8 cellular contexts compared by ENCODE assay signal in genomic region chr10:27153855-27154198, GRCh38. TPM values are rescaled to one million over a fixed set of nuclear protein-coding genes. Genes with fewer than 3 reads are reported as not detected.
DNase-seq lines count a peak whose midpoint lies in the region; ATAC-seq lines count a peak whose summit lies in the region.

No MANE protein-coding gene starts in this region.

- no peaks in the 10 kb centered on the region for H3K9me3 ChIP-seq in HUES48 (ENCODE audit: control insufficient read depth, insufficient read depth, low read length)
- no peaks in the 10 kb centered on the region for H3K9me3 ChIP-seq in iPS-18c (ENCODE audit: control insufficient read depth, insufficient read depth, low read length)
- no peaks in the 10 kb centered on the region for H3K9me3 ChIP-seq in skeletal muscle tissue (ENCODE audit: control insufficient read depth in 3 of 3, low read length in 3 of 3)

- H3K4me3 ChIP-seq in HUES48 (ENCODE audit: low read depth, low read length), result peak overlapping the region; percentile 100
- peak overlapping the region; percentile 67 for H3K4me3 ChIP-seq in iPS-18c (ENCODE audit: insufficient read depth, low read depth, low read length)
- H3K4me3 ChIP-seq in skeletal muscle tissue (ENCODE audit: low read length in 3 of 3), result peak overlapping the region; percentile 92 to 100 (median 99)

- peaks cover 24% of the 10 kb centered on the region for H3K36me3 ChIP-seq in HUES48 (ENCODE audit: control insufficient read depth, insufficient read depth, low read length)
- H3K36me3 ChIP-seq in skeletal muscle tissue (ENCODE audit: control insufficient read depth in 3 of 3, insufficient read depth in 3 of 3, low read length in 3 of 3), result peaks cover 3 to 7% (median 4%) of the 10 kb centered on the region in 3 donors

- H3K27me3 ChIP-seq in HUES48 (ENCODE audit: control insufficient read depth, insufficient read depth, low read length) (no peaks in the 10 kb centered on the region), skeletal muscle tissue (ENCODE audit: control insufficient read depth in 3 of 3, insufficient read depth in 3 of 3, low read length in 3 of 3) (no peaks in the 10 kb centered on the region)

- H3K27ac ChIP-seq in HUES48 (ENCODE audit: low read depth, low read length), result peak overlapping the region; percentile 99
- H3K27ac ChIP-seq in adipose tissue (ENCODE audit: low read depth, low read length), result peak overlapping the region; percentile 94
- H3K27ac ChIP-seq in skeletal muscle tissue (ENCODE audit: low read depth, low read length), result peak overlapping the region; percentile 98

- ATAC-seq in GM19463 (IDR thresholded peaks at IDR 0.05; ENCODE audit: unreplicated experiment), result peak; percentile 2

- H3K9ac ChIP-seq in HUES48 (ENCODE audit: low read depth, low read length) (peak overlapping the region; percentile 96), skeletal muscle tissue (ENCODE audit: low read depth in 1 of 3, low read length in 3 of 3) (peak overlapping the region; percentile 96 to 99 (median 98))

- DNase-seq in COLO829 (ENCODE audit: low spot score) (peak; percentile 13), NCI-H1930 (lab: John Stamatoyannopoulos, UW) (no peak)
- no peak for DNase-seq in effector CD4-positive, alpha-beta T cell

- H3K4me1 ChIP-seq in HUES48 (ENCODE audit: control insufficient read depth, insufficient read depth, low read length) (peaks cover 9% of the 10 kb centered on the region; the same call in 1 of the 2 replicates), skeletal muscle tissue (ENCODE audit: control insufficient read depth in 3 of 3, insufficient read depth in 3 of 3, low read length in 3 of 3) (peaks cover 14 to 22% (median 17%) of the 10 kb centered on the region in 3 donors)

- WGBS in adipose tissue, 3 donors, result 1% methylated on average over 19 of the region's 19 CpGs

RNA-seq across cellular contexts. Expression of gene YME1L1, which starts 0.4 kb away (rescaled TPM):
- 10 to 100 TPM; 30.8 to 46.8 (median 43.5) TPM for polyA plus RNA-seq in adipose tissue
- 109 TPM for total RNA-seq in skeletal muscle tissue

RNA-seq across cellular contexts. Expression of gene MASTL, which starts 1.3 kb away (rescaled TPM):
- polyA plus RNA-seq in adipose tissue, result 1 to 10 TPM; 1.7 to 5.4 (median 4.5) TPM
- total RNA-seq in skeletal muscle tissue, result 5.7 TPM

RNA-seq across cellular contexts. Expression of gene ANKRD26, which starts 53.5 kb away (rescaled TPM):
- polyA plus RNA-seq in adipose tissue, result 1 to 10 TPM; 1.2 to 3.1 (median 1.4) TPM
- total RNA-seq in skeletal muscle tissue, result 13.6 TPM
